ENCODE assay signal across 5 cellular contexts in the genomic region with DNA sequence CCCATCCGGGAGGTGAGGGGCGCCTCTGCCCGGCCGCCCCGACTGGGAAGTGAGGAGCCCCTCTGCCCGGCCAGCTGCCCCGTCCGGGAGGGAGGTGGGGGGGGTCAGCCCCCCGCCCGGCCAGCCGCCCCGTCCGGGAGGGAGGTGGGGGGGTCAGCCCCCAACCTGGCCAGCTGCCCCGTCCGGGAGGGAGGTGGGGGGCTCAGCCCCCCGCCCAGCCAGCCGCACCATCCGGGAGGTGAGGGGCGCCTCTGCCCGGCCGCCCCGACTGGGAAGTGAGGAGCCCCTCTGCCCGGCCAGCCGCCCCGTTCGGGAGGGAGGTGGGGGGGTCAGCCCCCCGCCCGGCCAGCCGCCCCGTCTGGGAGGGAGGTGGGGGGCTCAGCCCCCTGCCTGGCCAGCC. TPM values are rescaled to one million over a fixed set of nuclear protein-coding genes. Genes with fewer than 3 reads are reported as not detected.
A peak's percentile ranks its signal among the peaks of the same experiment; 100 is the strongest.
DNase-seq lines count a peak whose midpoint lies in the region; ATAC-seq and TF ChIP-seq lines count a peak whose summit lies in the region.
"Not testable (repeated sequence)": the region's sequence is repeated elsewhere in the genome, so short reads cannot be mapped to it uniquely, and the experiment has no call there.

No MANE protein-coding gene starts in this region.

- TF ChIP-seq EP300 in suprapubic skin (IDR thresholded peaks at IDR 0.05): not testable (repeated sequence)

- not testable (repeated sequence) for ATAC-seq in left cardiac atrium, left lobe of liver

- not testable (repeated sequence) for H3K9me3 ChIP-seq in suprapubic skin

- H3K4me3 ChIP-seq in suprapubic skin: not testable (repeated sequence)

- H3K27me3 ChIP-seq in suprapubic skin: not testable (repeated sequence)

- not testable (repeated sequence) for TF ChIP-seq CTCF in suprapubic skin (IDR thresholded peaks at IDR 0.05)

- TF ChIP-seq POLR2A in suprapubic skin (IDR thresholded peaks at IDR 0.05): not testable (repeated sequence)

- H3K36me3 ChIP-seq in suprapubic skin: not testable (repeated sequence)

- peaks cover 37% of the 10 kb centered on the region for H3K4me1 ChIP-seq in suprapubic skin

- WGBS in suprapubic skin: no CpG with 5 or more reads among the region's 30 CpGs

- not testable (repeated sequence) for H3K27ac ChIP-seq in suprapubic skin

- intact Hi-C loops in left cardiac atrium (cut with DNase I): not testable (repeated sequence)

- DNase-seq in activated CD8-positive, alpha-beta memory T cell treated with anti-CD3 and anti-CD28 coated beads, Interleukin-2, amount 50 U/mL, for 48 hours: peak; percentile 15
- DNase-seq in left cardiac atrium (peak; percentile 19), left lobe of liver (ENCODE audit: low spot score) (peak; percentile 30), mesenteric fat pad (ENCODE audit: low spot score) (peak; percentile 47), suprapubic skin (ENCODE audit: low spot score in 2 of 2) (peak; percentile 20 to 30)

RNA-seq across cellular contexts. Expression of a gene that starts 28.7 kb away (rescaled TPM):
- 100 to 1,000 TPM; 405 to 657 TPM for total RNA-seq in left cardiac atrium
- total RNA-seq in left lobe of liver: 766 TPM
- total RNA-seq in mesenteric fat pad: 1,527 TPM
- total RNA-seq in suprapubic skin: 1,000 to 10,000 TPM in 1 of 4 donors, 100 to 1,000 TPM in 3; 336 to 2,041 (median 481) TPM

RNA-seq across cellular contexts. Expression of a gene that starts 47.5 kb away (rescaled TPM):
- total RNA-seq in left cardiac atrium: 1,000 to 10,000 TPM; 4,098 to 7,342 TPM
- total RNA-seq in left lobe of liver: 2,761 TPM
- total RNA-seq in mesenteric fat pad: 11,495 TPM
- over 10,000 TPM; 10,207 to 42,728 (median 11,538) TPM for total RNA-seq in suprapubic skin
